ENCODE assay signal across 24 cellular contexts in genomic region chr12:104496336-104496735, GRCh38. TPM values are rescaled to one million over a fixed set of nuclear protein-coding genes. Genes with fewer than 3 reads are reported as not detected.
DNase-seq lines count a peak whose midpoint lies in the region; ATAC-seq and TF ChIP-seq lines count a peak whose summit lies in the region.
"Had no signal": no experiment of that assay in that cellular context is flagged by ENCODE, and none has a peak within 500 bp of the region (broad histone marks: within the 10 kb centered on the region; RNA-seq: fewer than 3 reads in every experiment).

No MANE protein-coding gene starts in this region.

- H3K9me3 ChIP-seq in Loucy (ENCODE audit: insufficient read depth, low read depth, low read length) (no peaks in the 10 kb centered on the region), right lobe of liver (no peaks in the 10 kb centered on the region)
- H3K9me3 ChIP-seq: BE2C had no signal

- DNase-seq in Right ventricle myocardium superior, result no peak
- no peak for DNase-seq in cardiac septum (ENCODE audit: low spot score)
- DNase-seq in effector memory CD8-positive, alpha-beta T cell, result no peak
- no peak for DNase-seq in stimulated activated effector memory CD8-positive, alpha-beta T cell treated with anti-CD3 and anti-CD28 coated beads, Interleukin-12 subunit alpha, Interleukin-12 subunit beta, amount 100 ng/mL, for 72 hours (ENCODE audit: low spot score in 2 of 2)
- no peak for DNase-seq in right lobe of liver
- DNase-seq in SW480 (ENCODE audit: low spot score), result no peak
- DNase-seq in activated naive CD4-positive, alpha-beta T cell treated with Interleukin-2 at 50 U/mL for 16 hours, result no peak
- DNase-seq: activated CD4-positive, alpha-beta T cell treated with anti-CD3 and anti-CD28 coated beads for 1 hour; activated T-cell treated with anti-CD3 and anti-CD28 coated beads, Interleukin-2, amount 50 U/mL, for 48 hours; BE2C; Calu3; dermis blood vessel endothelial cell; H7; left colon; mesendoderm; NCI-H1694 treated with DMSO at 0.1 percent for 48 hours; NCI-H524 treated with DMSO at 0.1 percent for 48 hours; occipital lobe; stimulated activated CD4-positive, alpha-beta T cell treated with anti-CD3 and anti-CD28 coated beads, Interleukin-2, amount 100 ng/mL, for 24 hours had no signal

- no peaks in the 10 kb centered on the region for H3K27me3 Mint-ChIP-seq in effector memory CD8-positive, alpha-beta T cell
- H3K27me3 Mint-ChIP-seq: activated naive CD4-positive, alpha-beta T cell treated with anti-CD3 and anti-CD28 coated beads, Interleukin-2, amount 50 U/mL, for 24 hours; stimulated activated memory B cell treated with anti-CD40 and anti-IgM and Interleukin-4, amounts not matched to agents 10 μg/mL and 1 μg/mL and 100 μg/mL, for 72 hours had no signal

- no peak for TF ChIP-seq POLR2A in right lobe of liver (IDR thresholded peaks at IDR 0.05)

- H3K9ac ChIP-seq in Loucy (ENCODE audit: low read depth, low read length, poor library complexity, severe bottlenecking), result peak overlapping the region; percentile 58

- H3K4me2 ChIP-seq in Loucy (ENCODE audit: low read depth, low read length, poor library complexity, severe bottlenecking), result no peak overlapping the region

- H3K4me3 ChIP-seq in Loucy (ENCODE audit: low read length, poor library complexity, severe bottlenecking), result no peak overlapping the region
- no peak overlapping the region for H3K4me3 ChIP-seq in right lobe of liver
- H3K4me3 ChIP-seq: smooth muscle cell had no signal

- H3K27me3 ChIP-seq in Loucy (ENCODE audit: insufficient read depth, low read length, poor library complexity, severe bottlenecking) (no peaks in the 10 kb centered on the region), right lobe of liver (no peaks in the 10 kb centered on the region)
- H3K27me3 ChIP-seq: BE2C had no signal

- peaks cover 9% of the 10 kb centered on the region; the same call in 1 of the 2 replicates for H3F3A ChIP-seq in Loucy (ENCODE audit: low read depth)

- TF ChIP-seq CTCF in Loucy (conservative IDR thresholded peaks at IDR 0.05; ENCODE audit: low read length) (no peak), right lobe of liver (IDR thresholded peaks at IDR 0.05) (no peak)

- 59% methylated on average over 1 of the region's 1 CpG for WGBS in right lobe of liver (ENCODE audit: insufficient coverage, low coverage, low lambda C conversion rate, missing lambda C conversion rate)

- ATAC-seq in Right ventricle myocardium superior (ENCODE audit: poor library complexity) (peak; percentile 20), right lobe of liver (no peak)
- ATAC-seq in effector memory CD8-positive, alpha-beta T cell (replicated peaks), result no peak
- ATAC-seq in stimulated activated effector memory CD8-positive, alpha-beta T cell treated with anti-CD3 and anti-CD28 coated beads, Interleukin-12 subunit alpha, Interleukin-12 subunit beta, amount 100 ng/mL, for 72 hours, result no peak
- ATAC-seq: left colon; stimulated activated memory B cell treated with anti-CD40 and anti-IgM and Interleukin-4, amounts not matched to agents 10 μg/mL and 1 μg/mL and 100 μg/mL, for 72 hours had no signal

- H3K4me1 ChIP-seq in Loucy (ENCODE audit: insufficient read depth, low read length, poor library complexity, severe bottlenecking), result peaks cover 78% of the 10 kb centered on the region
- no peaks in the 10 kb centered on the region for H3K4me1 ChIP-seq in right lobe of liver

- H3K79me2 ChIP-seq in Loucy (ENCODE audit: insufficient read depth, low read length), result peaks cover 100% of the 10 kb centered on the region

- peaks cover 14% of the 10 kb centered on the region for H3K36me3 Mint-ChIP-seq in effector memory CD8-positive, alpha-beta T cell (ENCODE audit: insufficient read depth)
- H3K36me3 Mint-ChIP-seq in stimulated activated effector memory CD8-positive, alpha-beta T cell treated with anti-CD3 and anti-CD28 coated beads, Interleukin-12 subunit alpha, Interleukin-12 subunit beta, amount 100 ng/mL, for 72 hours, result peaks cover 7% of the 10 kb centered on the region

- no peaks in the 10 kb centered on the region for H3K9me2 ChIP-seq in Loucy (replicated peaks; ENCODE audit: low read depth, low read length)

- no peaks in the 10 kb centered on the region for H3K9me3 Mint-ChIP-seq in effector memory CD8-positive, alpha-beta T cell
- no peaks in the 10 kb centered on the region for H3K9me3 Mint-ChIP-seq in stimulated activated effector memory CD8-positive, alpha-beta T cell treated with anti-CD3 and anti-CD28 coated beads, Interleukin-12 subunit alpha, Interleukin-12 subunit beta, amount 100 ng/mL, for 72 hours
- H3K9me3 Mint-ChIP-seq: activated naive CD4-positive, alpha-beta T cell treated with anti-CD3 and anti-CD28 coated beads, Interleukin-2, amount 50 U/mL, for 24 hours; stimulated activated memory B cell treated with anti-CD40 and anti-IgM and Interleukin-4, amounts not matched to agents 10 μg/mL and 1 μg/mL and 100 μg/mL, for 72 hours had no signal

- peak overlapping the region; percentile 66 to 86 for H3K27ac Mint-ChIP-seq in effector memory CD8-positive, alpha-beta T cell
- peak overlapping the region; percentile 96 for H3K27ac Mint-ChIP-seq in stimulated activated effector memory CD8-positive, alpha-beta T cell treated with anti-CD3 and anti-CD28 coated beads, Interleukin-12 subunit alpha, Interleukin-12 subunit beta, amount 100 ng/mL, for 72 hours

- H3K36me3 ChIP-seq in Loucy (ENCODE audit: insufficient read depth, low read length) (peaks cover 65% of the 10 kb centered on the region), right lobe of liver (no peaks in the 10 kb centered on the region)
- H3K36me3 ChIP-seq: BE2C had no signal

- no peak overlapping the region for H3K27ac ChIP-seq in right lobe of liver
- H3K27ac ChIP-seq: RWPE1 had no signal

- H3K4me3 Mint-ChIP-seq in effector memory CD8-positive, alpha-beta T cell, result peak overlapping the region in 1 of 2 donors; percentile 79
- peak overlapping the region; percentile 71 for H3K4me3 Mint-ChIP-seq in stimulated activated effector memory CD8-positive, alpha-beta T cell treated with anti-CD3 and anti-CD28 coated beads, Interleukin-12 subunit alpha, Interleukin-12 subunit beta, amount 100 ng/mL, for 72 hours
- H3K4me3 Mint-ChIP-seq: stimulated activated memory B cell treated with anti-CD40 and anti-IgM and Interleukin-4, amounts not matched to agents 10 μg/mL and 1 μg/mL and 100 μg/mL, for 72 hours had no signal

- H2AFZ ChIP-seq in Loucy (ENCODE audit: low read length), result no peak overlapping the region

- intact Hi-C loops in Right ventricle myocardium superior (cut with DNase I), result no loop called here
- intact Hi-C loops in cardiac septum (cut with DNase I), result no loop called here
- intact Hi-C loops in right lobe of liver (cut with DNase I), result no loop called here

- H3K4me1 Mint-ChIP-seq in effector memory CD8-positive, alpha-beta T cell (ENCODE audit: low read depth in 2 of 2), result peaks cover 62 to 78% of the 10 kb centered on the region in 2 donors
- peaks cover 85% of the 10 kb centered on the region for H3K4me1 Mint-ChIP-seq in stimulated activated effector memory CD8-positive, alpha-beta T cell treated with anti-CD3 and anti-CD28 coated beads, Interleukin-12 subunit alpha, Interleukin-12 subunit beta, amount 100 ng/mL, for 72 hours

- H4K20me1 ChIP-seq in Loucy (ENCODE audit: insufficient read depth, low read length, poor library complexity, severe bottlenecking), result peaks cover 97% of the 10 kb centered on the region

RNA-seq across cellular contexts. Expression of gene CHST11, which starts 39.6 kb away (rescaled TPM):
- total RNA-seq in Right ventricle myocardium superior (3.0 TPM), cardiac septum (6.1 TPM), right lobe of liver (10 to 100 TPM in 1 of 6 experiments, 1 to 10 TPM in 4, under 1 TPM in 1; 0.57 to 10.4 (median 3.5) TPM)
